ENCODE assay signal across 25 cellular contexts in genomic region chr1:203507836-203508235, GRCh38. TPM values are rescaled to one million over a fixed set of nuclear protein-coding genes. Genes with fewer than 3 reads are reported as not detected.
A peak's percentile ranks its signal among the peaks of the same experiment; 100 is the strongest.
DNase-seq lines count a peak whose midpoint lies in the region; TF ChIP-seq lines count a peak whose summit lies in the region.
"Had no signal": no experiment of that assay in that cellular context is flagged by ENCODE, and none has a peak within 500 bp of the region (broad histone marks: within the 10 kb centered on the region; RNA-seq: fewer than 3 reads in every experiment).

No MANE protein-coding gene starts in this region.

- TF ChIP-seq CTCF in RWPE1 (conservative IDR thresholded peaks at IDR 0.05; ENCODE audit: low read depth) (no peak), endodermal cell (conservative IDR thresholded peaks at IDR 0.05) (no peak), nephron (IDR thresholded peaks at IDR 0.05; ENCODE audit: unreplicated experiment in 3 of 3) (no peak), suprapubic skin (IDR thresholded peaks at IDR 0.05) (no peak)

- CTCF ChIA-PET in RWPE1 (lab: Yijun Ruan, JAX), result interaction anchor here (0.5 to 2.7 kb wide), 9 partner anchors 12 to 290 kb away, joined by 3 to 21 read pairs (median 3); partner anchors contain the start of gene ATP2B4

- H3K27me3 Mint-ChIP-seq in endodermal cell (ENCODE audit: insufficient read depth) (peaks cover 9% of the 10 kb centered on the region), nephron (ENCODE audit: low read depth) (peaks cover 7% of the 10 kb centered on the region)
- H3K27me3 Mint-ChIP-seq: CD4-positive, alpha-beta T cell had no signal

- H3K27ac ChIP-seq in RWPE1 (peak overlapping the region; percentile 65), endodermal cell (ENCODE audit: low read depth, low read length) (peak overlapping the region; percentile 88), suprapubic skin (peak overlapping the region; percentile 54)
- H3K27ac ChIP-seq: spleen had no signal

- H3K36me3 Mint-ChIP-seq in endodermal cell (ENCODE audit: low read depth), result no peaks in the 10 kb centered on the region
- no peaks in the 10 kb centered on the region for H3K36me3 Mint-ChIP-seq in nephron (ENCODE audit: low read depth)

- H3K4me3 ChIP-seq in endodermal cell (ENCODE audit: low read length) (no peak overlapping the region), suprapubic skin (no peak overlapping the region)
- H3K4me3 ChIP-seq: dorsolateral prefrontal cortex, K562, spleen had no signal

- POLR2A ChIA-PET in RWPE1 (lab: Yijun Ruan, JAX; ENCODE audit: low non-redundant PET), result interaction anchor here (0.6 kb wide), 1 partner anchor 307 kb away, joined by 7 read pairs; no protein-coding TSS in a partner anchor

- TF ChIP-seq EP300 in suprapubic skin (IDR thresholded peaks at IDR 0.05), result no peak

- H3K9me3 ChIP-seq in endodermal cell (ENCODE audit: control insufficient read depth, low read length) (no peaks in the 10 kb centered on the region), suprapubic skin (no peaks in the 10 kb centered on the region)
- H3K9me3 ChIP-seq: spleen had no signal

- H3K27ac Mint-ChIP-seq in endodermal cell, result no peak overlapping the region
- H3K27ac Mint-ChIP-seq in nephron, result peak overlapping the region; percentile 93 to 95 (median 95)
- H3K27ac Mint-ChIP-seq: CD4-positive, alpha-beta T cell; T-helper 1 cell treated with Interleukin-12 subunit alpha and Interleukin-12 subunit beta and Interleukin-4 antibody, amounts not matched to agents 30 μg/mL and 1 μg/mL, for 36 hours had no signal

- H3K4me1 ChIP-seq in endodermal cell (ENCODE audit: control insufficient read depth, insufficient read depth, low read length) (peaks cover 9% of the 10 kb centered on the region), suprapubic skin (peaks cover 38% of the 10 kb centered on the region)

- no peak overlapping the region for H3K9ac ChIP-seq in endodermal cell (ENCODE audit: extremely low read depth, low read length, poor library complexity, severe bottlenecking)

- H3K27me3 ChIP-seq in endodermal cell (ENCODE audit: control insufficient read depth, insufficient read depth, low read length, poor library complexity, severe bottlenecking) (peaks cover 5% of the 10 kb centered on the region), suprapubic skin (no peaks in the 10 kb centered on the region)
- H3K27me3 ChIP-seq: dorsolateral prefrontal cortex had no signal

- DNase-seq in RWPE1 (ENCODE audit: low spot score) (no peak), endodermal cell (no peak), suprapubic skin (ENCODE audit: low spot score in 2 of 2) (no peak), NOMO-1 treated with DMSO at 0.1 percent for 48 hours (lab: John Stamatoyannopoulos, UW; ENCODE audit: unreplicated experiment) (no peak), GF-D8 (lab: John Stamatoyannopoulos, UW) (no peak)
- DNase-seq in stimulated activated CD4-positive, alpha-beta T cell treated with anti-CD3 and anti-CD28 coated beads, Interleukin-12 subunit alpha, Interleukin-12 subunit beta, amount 100 ng/mL, for 4 hours, result no peak
- DNase-seq: activated effector memory CD4-positive, alpha-beta T cell treated with anti-CD3 and anti-CD28 coated beads, Interleukin-2, amount 50 U/mL, for 16 hours; CD4-positive, alpha-beta T cell; central memory CD4-positive, alpha-beta T cell; dorsolateral prefrontal cortex; foreskin melanocyte; GDM1; NCI-H146; NCI-H748 treated with DMSO at 0.1 percent for 48 hours; OCI-M1; SIG-M5; spleen had no signal

- peaks cover 40% of the 10 kb centered on the region for H3K4me1 Mint-ChIP-seq in endodermal cell
- peaks cover 78% of the 10 kb centered on the region for H3K4me1 Mint-ChIP-seq in nephron

- no peak for TF ChIP-seq POLR2A in suprapubic skin (IDR thresholded peaks at IDR 0.05)

- H3K36me3 ChIP-seq in endodermal cell (ENCODE audit: control insufficient read depth, insufficient read depth, low read length), result no peaks in the 10 kb centered on the region
- H3K36me3 ChIP-seq in suprapubic skin, result no peaks in the 10 kb centered on the region
- H3K36me3 ChIP-seq: spleen had no signal

- H3K4me3 Mint-ChIP-seq in endodermal cell (no peak overlapping the region), nephron (no peak overlapping the region)
- H3K4me3 Mint-ChIP-seq: CD4-positive, alpha-beta T cell; T-helper 1 cell treated with Interleukin-12 subunit alpha and Interleukin-12 subunit beta and Interleukin-4 antibody, amounts not matched to agents 30 μg/mL and 1 μg/mL, for 36 hours had no signal

- H3K9me3 Mint-ChIP-seq in endodermal cell (no peaks in the 10 kb centered on the region), nephron (no peaks in the 10 kb centered on the region)
- H3K9me3 Mint-ChIP-seq: CD4-positive, alpha-beta T cell; neural crest cell; T-helper 1 cell treated with Interleukin-12 subunit alpha and Interleukin-12 subunit beta and Interleukin-4 antibody, amounts not matched to agents 30 μg/mL and 1 μg/mL, for 36 hours had no signal

RNA-seq across cellular contexts. Expression of gene OPTC, which starts 13.9 kb away (rescaled TPM):
- total RNA-seq in endodermal cell (under 1 TPM; 0.26 to 0.42 TPM), suprapubic skin (not detected)
- 0.53 TPM for polyA plus RNA-seq in endodermal cell (2013, experiment 1 of 2)
- polyA plus RNA-seq in endodermal cell (2013, experiment 2 of 2), result 0.54 TPM
- total RNA-seq: CD4-positive, alpha-beta T cell; K562; mesenteric fat pad; neural crest cell; pulmonary artery endothelial cell; spleen; subcutaneous adipose tissue had no signal
- polyA plus RNA-seq: adipose tissue, K562, spleen had no signal

RNA-seq across cellular contexts. Expression of gene PRELP, which starts 32.2 kb away (rescaled TPM):
- total RNA-seq in endodermal cell, result 1 to 10 TPM in 1 of 2 donors, under 1 TPM in 1; 0.66 to 3.9 TPM
- polyA plus RNA-seq in endodermal cell (2013, experiment 1 of 2), result 3.9 TPM
- polyA plus RNA-seq in endodermal cell (2013, experiment 2 of 2), result 3.7 TPM
- 10 to 100 TPM in 3 of 4 donors, 1 to 10 TPM in 1; 6.4 to 34.7 (median 18.0) TPM for total RNA-seq in suprapubic skin
- total RNA-seq: CD4-positive, alpha-beta T cell; pulmonary artery endothelial cell had no signal
- polyA plus RNA-seq: K562 had no signal
